In the genomic region with DNA sequence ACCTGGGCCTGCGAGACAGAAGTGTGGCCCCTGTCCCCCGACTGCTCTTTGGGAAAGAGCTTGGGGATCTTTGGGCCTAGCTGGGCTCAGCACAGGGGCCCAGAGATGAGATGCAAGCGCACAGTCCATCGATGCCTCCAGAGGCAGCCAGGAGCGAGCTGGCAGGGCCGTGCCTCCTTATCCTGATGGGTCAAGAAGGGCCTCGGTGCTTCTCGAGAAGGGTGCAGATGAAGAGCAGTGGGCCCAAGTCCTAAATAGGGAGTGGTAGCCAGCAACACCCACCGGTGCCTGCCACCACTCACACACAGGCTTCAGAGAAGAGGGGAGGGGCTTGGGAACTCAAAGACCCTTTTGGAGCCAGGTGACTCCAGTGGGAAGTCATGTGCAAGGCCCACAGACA, we compare ENCODE assay signal across 22 cellular contexts. TPM values are rescaled to one million over a fixed set of nuclear protein-coding genes. Genes with fewer than 3 reads are reported as not detected.
A peak's percentile ranks its signal among the peaks of the same experiment; 100 is the strongest.
DNase-seq lines count a peak whose midpoint lies in the region; ATAC-seq and TF ChIP-seq lines count a peak whose summit lies in the region.
"Had no signal": no experiment of that assay in that cellular context is flagged by ENCODE, and none has a peak within 500 bp of the region (broad histone marks: within the 10 kb centered on the region; RNA-seq: fewer than 3 reads in every experiment).

No MANE protein-coding gene starts in this region.

- no peaks in the 10 kb centered on the region for H4K20me1 ChIP-seq in GM23338 (replicated peaks; ENCODE audit: insufficient read depth)
- no peaks in the 10 kb centered on the region for H4K20me1 ChIP-seq in smooth muscle cell (ENCODE audit: low read depth)

- CTCF ChIA-PET in activated CD4-positive, alpha-beta memory T cell treated with anti-CD3 and anti-CD28 coated beads, Interleukin-2, amount 10 ng/mL, durations not matched to agents 7 days and 5 days (lab: Charles Lee) = no interaction called here
- CTCF ChIA-PET in CD8-positive, alpha-beta memory T cell (lab: Charles Lee) = no interaction called here

- POLR2A ChIA-PET in activated CD4-positive, alpha-beta memory T cell treated with anti-CD3 and anti-CD28 coated beads, Interleukin-2, amount 10 ng/mL, durations not matched to agents 7 days and 5 days (lab: Charles Lee) = no interaction called here
- POLR2A ChIA-PET in CD8-positive, alpha-beta memory T cell (lab: Charles Lee) = no interaction called here

- peaks cover 8% of the 10 kb centered on the region for H3K4me1 Mint-ChIP-seq in GM23338
- peaks cover 71% of the 10 kb centered on the region for H3K4me1 Mint-ChIP-seq in brain
- no peaks in the 10 kb centered on the region for H3K4me1 Mint-ChIP-seq in activated CD4-positive, alpha-beta memory T cell treated with anti-CD3 and anti-CD28 coated beads, Interleukin-2, amount 10 ng/mL, durations not matched to agents 7 days and 5 days
- no peaks in the 10 kb centered on the region for H3K4me1 Mint-ChIP-seq in CD8-positive, alpha-beta memory T cell
- H3K4me1 Mint-ChIP-seq: activated CD4-positive, alpha-beta T cell treated with anti-CD3 and anti-CD28 coated beads for 36 hours; stimulated activated naive B cell treated with anti-CD40 and anti-IgM and Interleukin-4, amounts not matched to agents 10 μg/mL and 1 μg/mL and 100 μg/mL, for 72 hours had no signal

- H3K36me3 ChIP-seq in GM23338 (ENCODE audit: insufficient read depth) (no peaks in the 10 kb centered on the region), mesodermal cell (ENCODE audit: control insufficient read depth, insufficient read depth, low read length) (no peaks in the 10 kb centered on the region), smooth muscle cell (ENCODE audit: low read depth) (no peaks in the 10 kb centered on the region), tibial nerve (no peaks in the 10 kb centered on the region)
- H3K36me3 ChIP-seq in CD8-positive, alpha-beta memory T cell (ENCODE audit: insufficient read depth, low read length) = no peaks in the 10 kb centered on the region
- H3K36me3 ChIP-seq: SJCRH30 had no signal

- H2AFZ ChIP-seq in GM23338 (no peak overlapping the region), smooth muscle cell (ENCODE audit: low read depth) (peak overlapping the region; percentile 26)

- ATAC-seq in GM23338 = peak; percentile 19; the same call in 1 of the 3 replicates
- ATAC-seq: activated CD4-positive, alpha-beta T cell treated with anti-CD3 and anti-CD28 coated beads for 36 hours; stimulated activated naive B cell treated with anti-CD40 and anti-IgM and Interleukin-4, amounts not matched to agents 10 μg/mL and 1 μg/mL and 100 μg/mL, for 72 hours had no signal

- H3K9me2 ChIP-seq in GM23338 (ENCODE audit: insufficient read depth) = no peaks in the 10 kb centered on the region

- no peaks in the 10 kb centered on the region for H3F3A ChIP-seq in GM23338 (replicated peaks; ENCODE audit: low read depth)
- H3F3A ChIP-seq in smooth muscle cell (ENCODE audit: low read depth) = no peaks in the 10 kb centered on the region

- H3K4me3 ChIP-seq in GM23338 = no peak overlapping the region
- no peak overlapping the region for H3K4me3 ChIP-seq in mesodermal cell (ENCODE audit: extremely low read depth, insufficient read depth, low read length, poor library complexity, severe bottlenecking)
- no peak overlapping the region for H3K4me3 ChIP-seq in smooth muscle cell
- H3K4me3 ChIP-seq in tibial nerve = no peak overlapping the region
- no peak overlapping the region for H3K4me3 ChIP-seq in CD8-positive, alpha-beta memory T cell (ENCODE audit: low read length)
- H3K4me3 ChIP-seq: SJCRH30 had no signal

- TF ChIP-seq CTCF in GM23338 (conservative IDR thresholded peaks at IDR 0.05; ENCODE audit: low read depth in 2 of 2) (no peak), brain (conservative IDR thresholded peaks at IDR 0.05) (no peak), smooth muscle cell (IDR thresholded peaks at IDR 0.05; ENCODE audit: borderline replicate concordance, insufficient read depth, poor library complexity, severe bottlenecking) (no peak), tibial nerve (IDR thresholded peaks at IDR 0.05) (no peak)

- H3K4me2 ChIP-seq in GM23338 = no peak overlapping the region
- peak overlapping the region; percentile 2 for H3K4me2 ChIP-seq in smooth muscle cell

- no peak overlapping the region for H3K27ac Mint-ChIP-seq in GM23338
- H3K27ac Mint-ChIP-seq in brain = peak overlapping the region; percentile 22 to 97 (median 83)
- H3K27ac Mint-ChIP-seq in activated CD4-positive, alpha-beta memory T cell treated with anti-CD3 and anti-CD28 coated beads, Interleukin-2, amount 10 ng/mL, durations not matched to agents 7 days and 5 days = no peak overlapping the region
- H3K27ac Mint-ChIP-seq in CD8-positive, alpha-beta memory T cell = no peak overlapping the region
- H3K27ac Mint-ChIP-seq: activated CD4-positive, alpha-beta T cell treated with anti-CD3 and anti-CD28 coated beads for 36 hours; activated naive CD8-positive, alpha-beta T cell; natural killer cell treated with Interleukin-12 subunit alpha and Interleukin-12 subunit beta and Interleukin-15 and Interleukin-18, amount 100 ng/mL, for 72 hours; progenitor cell of endocrine pancreas; stimulated activated naive B cell treated with anti-CD40 and anti-IgM and Interleukin-4, amounts not matched to agents 10 μg/mL and 1 μg/mL and 100 μg/mL, for 72 hours had no signal

- no peaks in the 10 kb centered on the region for H3K36me3 Mint-ChIP-seq in GM23338 (ENCODE audit: low read depth)
- H3K36me3 Mint-ChIP-seq in brain = no peaks in the 10 kb centered on the region
- no peaks in the 10 kb centered on the region for H3K36me3 Mint-ChIP-seq in activated CD4-positive, alpha-beta memory T cell treated with anti-CD3 and anti-CD28 coated beads, Interleukin-2, amount 10 ng/mL, durations not matched to agents 7 days and 5 days (ENCODE audit: low read depth)
- no peaks in the 10 kb centered on the region for H3K36me3 Mint-ChIP-seq in CD8-positive, alpha-beta memory T cell
- H3K36me3 Mint-ChIP-seq: activated naive CD8-positive, alpha-beta T cell; natural killer cell treated with Interleukin-12 subunit alpha and Interleukin-12 subunit beta and Interleukin-15 and Interleukin-18, amount 100 ng/mL, for 72 hours; stimulated activated naive B cell treated with anti-CD40 and anti-IgM and Interleukin-4, amounts not matched to agents 10 μg/mL and 1 μg/mL and 100 μg/mL, for 72 hours had no signal

- H3K9ac ChIP-seq in smooth muscle cell (ENCODE audit: low read depth) = no peak overlapping the region

- H3K4me3 Mint-ChIP-seq in GM23338 = no peak overlapping the region
- no peak overlapping the region for H3K4me3 Mint-ChIP-seq in brain
- H3K4me3 Mint-ChIP-seq in activated CD4-positive, alpha-beta memory T cell treated with anti-CD3 and anti-CD28 coated beads, Interleukin-2, amount 10 ng/mL, durations not matched to agents 7 days and 5 days = no peak overlapping the region
- H3K4me3 Mint-ChIP-seq in CD8-positive, alpha-beta memory T cell = no peak overlapping the region
- H3K4me3 Mint-ChIP-seq: activated CD4-positive, alpha-beta T cell treated with anti-CD3 and anti-CD28 coated beads for 36 hours; activated naive CD8-positive, alpha-beta T cell; natural killer cell treated with Interleukin-12 subunit alpha and Interleukin-12 subunit beta and Interleukin-15 and Interleukin-18, amount 100 ng/mL, for 72 hours; stimulated activated naive B cell treated with anti-CD40 and anti-IgM and Interleukin-4, amounts not matched to agents 10 μg/mL and 1 μg/mL and 100 μg/mL, for 72 hours had no signal

- H3K27ac ChIP-seq in GM23338 (ENCODE audit: low read depth) (no peak overlapping the region), mesodermal cell (ENCODE audit: low read depth, low read length, severe bottlenecking) (peak overlapping the region; percentile 57), smooth muscle cell (ENCODE audit: low read depth) (no peak overlapping the region), tibial nerve (no peak overlapping the region)
- H3K27ac ChIP-seq in CD8-positive, alpha-beta memory T cell (ENCODE audit: low read depth, low read length) = no peak overlapping the region
- H3K27ac ChIP-seq: SJCRH30 had no signal

- WGBS in mesodermal cell (ENCODE audit: insufficient coverage in 2 of 2), 2 experiments = 82 to 90% methylated on average over 5 to 6 of the region's 9 CpGs
- WGBS in smooth muscle cell (ENCODE audit: low lambda C conversion rate) = 78% methylated on average over 9 of the region's 9 CpGs
- 76 to 80% methylated on average over 9 of the region's 9 CpGs for WGBS in tibial nerve, 2 donors

- H3K27me3 ChIP-seq in GM23338 (ENCODE audit: insufficient read depth) = no peaks in the 10 kb centered on the region
- no peaks in the 10 kb centered on the region for H3K27me3 ChIP-seq in smooth muscle cell (ENCODE audit: low read depth)
- H3K27me3 ChIP-seq in tibial nerve = peaks cover 0 to 4% of the 10 kb centered on the region in 2 donors
- no peaks in the 10 kb centered on the region for H3K27me3 ChIP-seq in CD8-positive, alpha-beta memory T cell (ENCODE audit: insufficient read depth, low read length, poor library complexity, severe bottlenecking)

- no peak for TF ChIP-seq EP300 in tibial nerve (IDR thresholded peaks at IDR 0.05)

- H3K4me1 ChIP-seq in GM23338 (ENCODE audit: insufficient read depth) (no peaks in the 10 kb centered on the region), mesodermal cell (ENCODE audit: control insufficient read depth, insufficient read depth, low read length, poor library complexity, severe bottlenecking) (peaks cover 7% of the 10 kb centered on the region), smooth muscle cell (ENCODE audit: low read depth) (peaks cover 18% of the 10 kb centered on the region), tibial nerve (peaks cover 0 to 8% (median 0%) of the 10 kb centered on the region in 4 donors)
- no peaks in the 10 kb centered on the region for H3K4me1 ChIP-seq in CD8-positive, alpha-beta memory T cell (ENCODE audit: insufficient read depth, low read length)

- H3K79me2 ChIP-seq in GM23338 (replicated peaks; ENCODE audit: insufficient read depth) = no peaks in the 10 kb centered on the region
- no peaks in the 10 kb centered on the region for H3K79me2 ChIP-seq in smooth muscle cell (ENCODE audit: low read depth)

- no peak for TF ChIP-seq POLR2A in tibial nerve (IDR thresholded peaks at IDR 0.05)

- H3K9me3 Mint-ChIP-seq in GM23338 (no peaks in the 10 kb centered on the region), brain (no peaks in the 10 kb centered on the region)
- H3K9me3 Mint-ChIP-seq in activated CD4-positive, alpha-beta memory T cell treated with anti-CD3 and anti-CD28 coated beads, Interleukin-2, amount 10 ng/mL, durations not matched to agents 7 days and 5 days = no peaks in the 10 kb centered on the region
- peaks cover 0 to 2% (median 0%) of the 10 kb centered on the region in 5 donors for H3K9me3 Mint-ChIP-seq in CD8-positive, alpha-beta memory T cell
- H3K9me3 Mint-ChIP-seq: natural killer cell treated with Interleukin-12 subunit alpha and Interleukin-12 subunit beta and Interleukin-15 and Interleukin-18, amount 100 ng/mL, for 72 hours; stimulated activated naive B cell treated with anti-CD40 and anti-IgM and Interleukin-4, amounts not matched to agents 10 μg/mL and 1 μg/mL and 100 μg/mL, for 72 hours had no signal

- H3K27me3 Mint-ChIP-seq in GM23338 (ENCODE audit: insufficient read depth, low read depth, poor library complexity) (peaks cover 4% of the 10 kb centered on the region), brain (no peaks in the 10 kb centered on the region)
- peaks cover 1% of the 10 kb centered on the region for H3K27me3 Mint-ChIP-seq in activated CD4-positive, alpha-beta memory T cell treated with anti-CD3 and anti-CD28 coated beads, Interleukin-2, amount 10 ng/mL, durations not matched to agents 7 days and 5 days
- peaks cover 7 to 34% of the 10 kb centered on the region in 2 donors for H3K27me3 Mint-ChIP-seq in CD8-positive, alpha-beta memory T cell
- H3K27me3 Mint-ChIP-seq: activated CD4-positive, alpha-beta T cell treated with anti-CD3 and anti-CD28 coated beads for 36 hours; activated naive CD8-positive, alpha-beta T cell had no signal

- DNase-seq in GM23338 (ENCODE audit: low spot score) = no peak
- no peak for DNase-seq in smooth muscle cell (lab: John Stamatoyannopoulos, UW; ENCODE audit: unreplicated experiment)
- no peak for DNase-seq in tibial nerve (ENCODE audit: low spot score in 2 of 2)
- no peak for DNase-seq in activated CD4-positive, alpha-beta memory T cell treated with anti-CD3 and anti-CD28 coated beads, Interleukin-2, amount 10 ng/mL, durations not matched to agents 7 days and 5 days
- DNase-seq in CD8-positive, alpha-beta memory T cell = no peak
- DNase-seq in AG20443 (ENCODE audit: low spot score) = no peak
- DNase-seq: activated CD4-positive, alpha-beta T cell treated with anti-CD3 and anti-CD28 coated beads for 36 hours; EL; NCI-H1417 treated with DMSO at 0.1 percent for 48 hours; NCI-H510A; SJCRH30; small intestine; stimulated activated CD4-positive, alpha-beta T cell treated with anti-CD3 and anti-CD28 coated beads, Interleukin-2, amount 100 ng/mL, for 48 hours; stimulated activated naive B cell treated with anti-CD40 and anti-IgM and Interleukin-4, amounts not matched to agents 10 μg/mL and 1 μg/mL and 100 μg/mL, for 72 hours; T-helper 1 cell had no signal

- H3K9me3 ChIP-seq in mesodermal cell (ENCODE audit: control insufficient read depth, low read length) (no peaks in the 10 kb centered on the region), smooth muscle cell (replicated peaks; ENCODE audit: low read depth) (no peaks in the 10 kb centered on the region), tibial nerve (no peaks in the 10 kb centered on the region)
- H3K9me3 ChIP-seq in CD8-positive, alpha-beta memory T cell (ENCODE audit: low read length) = no peaks in the 10 kb centered on the region
- H3K9me3 ChIP-seq: SJCRH30 had no signal

RNA-seq across cellular contexts. Expression of a gene that starts 17.7 kb away (rescaled TPM):
- total RNA-seq in GM23338 (2014; rRNA removed; shearing (Covaris generic)) = 0.19 TPM in 1 of 2 replicates, not detected in the other
- polyA plus RNA-seq in GM23338 (2016; fragmentation: Nextera tagmentation; extraction: Ambion mirVana) = not detected in 2 replicates
- 6.8 TPM for polyA plus RNA-seq in brain (ENCODE audit: insufficient read depth, low read depth, low replicate concordance)
- 1.7 TPM for polyA plus RNA-seq in mesodermal cell (2013, experiment 1 of 2)
- polyA plus RNA-seq in mesodermal cell (2013, experiment 2 of 2) = 0.71 TPM
- total RNA-seq in smooth muscle cell = 1.1 and 3.0 TPM in 2 replicates
- 4.9 and 7.5 TPM in 2 replicates for polyA plus RNA-seq in smooth muscle cell
- 1 to 10 TPM in 3 of 4 donors, under 1 TPM in 1; 0.84 to 6.9 (median 1.7) TPM for total RNA-seq in tibial nerve
- total RNA-seq in activated CD4-positive, alpha-beta memory T cell treated with anti-CD3 and anti-CD28 coated beads, Interleukin-2, amount 10 ng/mL, durations not matched to agents 7 days and 5 days = not detected
- not detected for total RNA-seq in CD8-positive, alpha-beta memory T cell
- not detected for polyA plus RNA-seq in CD8-positive, alpha-beta memory T cell
- total RNA-seq: activated CD4-positive, alpha-beta T cell treated with anti-CD3 and anti-CD28 coated beads for 36 hours; MCF 10A; natural killer cell treated with Interleukin-12 subunit alpha and Interleukin-12 subunit beta and Interleukin-15 and Interleukin-18, amount 100 ng/mL, for 72 hours had no signal
- polyA plus RNA-seq: fibroblast of lung had no signal

RNA-seq across cellular contexts. Expression of a gene that starts 53.9 kb away (rescaled TPM):
- total RNA-seq in GM23338 (2014; rRNA removed; shearing (Covaris generic)) = 10.8 and 15.0 TPM in 2 replicates
- polyA plus RNA-seq in GM23338 (2016; fragmentation: Nextera tagmentation; extraction: Ambion mirVana) = 4.9 and 6.0 TPM in 2 replicates
- polyA plus RNA-seq in brain (ENCODE audit: insufficient read depth, low read depth, low replicate concordance) = 14.3 TPM
- 16.0 TPM for polyA plus RNA-seq in mesodermal cell (2013, experiment 1 of 2)
- polyA plus RNA-seq in mesodermal cell (2013, experiment 2 of 2) = 15.4 TPM
- 15.1 and 19.2 TPM in 2 replicates for total RNA-seq in smooth muscle cell
- 16.9 and 17.9 TPM in 2 replicates for polyA plus RNA-seq in smooth muscle cell
- 10 to 100 TPM; 30.1 to 51.6 (median 43.3) TPM for total RNA-seq in tibial nerve
- 10 to 100 TPM; 27.0 to 27.6 TPM for total RNA-seq in activated CD4-positive, alpha-beta memory T cell treated with anti-CD3 and anti-CD28 coated beads, Interleukin-2, amount 10 ng/mL, durations not matched to agents 7 days and 5 days
- total RNA-seq in CD8-positive, alpha-beta memory T cell = 10 to 100 TPM; 11.5 to 12.1 TPM
- 6.7 TPM for polyA plus RNA-seq in CD8-positive, alpha-beta memory T cell

Comparison
In these comparisons a context has a peak if more than half of its experiments do, and no peak if none do; other contexts are left out.
1. H3K27ac Mint-ChIP-seq: peak in brain (5 of 5); none in GM23338 (single experiment), activated CD4-positive, alpha-beta memory T cell treated with anti-CD3 and anti-CD28 coated beads, Interleukin-2, amount 10 ng/mL, durations not matched to agents 7 days and 5 days (single experiment) and CD8-positive, alpha-beta memory T cell (0 of 8).